10 cellular contexts compared by ENCODE assay signal in genomic region chr5:82610686-82611085, GRCh38.
"Had no signal": no experiment of that assay in that cellular context is flagged by ENCODE, and none has a peak within 500 bp of the region (broad histone marks: within the 10 kb centered on the region; RNA-seq: fewer than 3 reads in every experiment).

No MANE protein-coding gene starts in this region.

- H3K9me3 ChIP-seq: HAP-1 had no signal

- H3K27ac Mint-ChIP-seq: GM23338, HFFc6, IgD-negative memory B cell had no signal

- H3K27ac ChIP-seq: HL-60 had no signal

- ATAC-seq: GM23338, HCT116, HepG2, K562 had no signal

- H3K36me3 ChIP-seq: HAP-1 had no signal

- H3K4me1 Mint-ChIP-seq: GM23338, IgD-negative memory B cell had no signal

- H3K4me1 ChIP-seq: HAP-1 had no signal

- H2AFZ ChIP-seq: GM23338 had no signal

- H3K9me3 Mint-ChIP-seq: HFFc6 had no signal

- H3K4me3 Mint-ChIP-seq: GM23338, HFFc6, IgD-negative memory B cell had no signal

- DNase-seq: H7, HFFc6, KG1 had no signal

- H3K27me3 Mint-ChIP-seq: IgD-negative memory B cell had no signal

- H3K4me2 ChIP-seq: GM23338 had no signal

- H3K4me3 ChIP-seq: GM23338, HAP-1, K562 had no signal
